Comparison of ENCODE assay signal across 1 cellular context in the genomic region with DNA sequence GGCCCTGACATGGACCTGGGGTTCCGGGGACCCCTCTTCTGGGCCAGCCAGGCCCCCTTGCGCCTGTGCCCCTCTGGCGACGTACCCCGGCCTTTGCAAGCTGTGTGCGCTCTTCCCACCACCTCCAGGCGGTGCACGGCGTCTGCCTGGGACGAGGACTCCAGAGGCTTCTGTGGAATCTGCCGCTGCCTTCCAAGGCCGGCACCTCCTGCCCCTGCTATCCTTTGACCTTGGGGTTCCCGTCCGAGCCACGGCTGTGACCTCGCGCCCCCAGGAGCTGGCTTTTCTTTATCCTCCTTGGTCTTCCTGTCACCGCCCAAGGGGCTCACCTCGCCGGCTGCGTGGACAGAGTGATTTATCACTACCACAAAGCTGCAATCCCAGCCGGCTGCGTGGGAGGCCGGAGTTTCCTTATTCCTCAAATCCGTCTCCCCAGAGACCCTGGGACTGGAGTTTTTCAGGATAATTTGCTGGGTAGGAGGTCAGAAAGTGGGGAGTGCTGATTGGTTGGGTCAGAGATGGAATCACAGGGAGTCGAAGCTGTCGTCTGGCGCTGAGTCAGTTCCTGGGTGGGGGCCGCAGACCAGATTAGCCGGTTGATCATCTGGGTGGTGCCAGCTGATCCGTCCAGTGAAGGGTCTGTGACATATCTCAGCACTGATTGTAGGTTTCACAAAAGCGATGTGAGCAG.
A peak's percentile ranks its signal among the peaks of the same experiment; 100 is the strongest.
TF ChIP-seq lines count a peak whose summit lies in the region.

No MANE protein-coding gene starts in this region.

TF ChIP-seq in HepG2, 621 proteins besides CTCF, POLR2A, EP300 and RAD21 (continued from another document):
- TF ChIP-seq, protein P1, sequence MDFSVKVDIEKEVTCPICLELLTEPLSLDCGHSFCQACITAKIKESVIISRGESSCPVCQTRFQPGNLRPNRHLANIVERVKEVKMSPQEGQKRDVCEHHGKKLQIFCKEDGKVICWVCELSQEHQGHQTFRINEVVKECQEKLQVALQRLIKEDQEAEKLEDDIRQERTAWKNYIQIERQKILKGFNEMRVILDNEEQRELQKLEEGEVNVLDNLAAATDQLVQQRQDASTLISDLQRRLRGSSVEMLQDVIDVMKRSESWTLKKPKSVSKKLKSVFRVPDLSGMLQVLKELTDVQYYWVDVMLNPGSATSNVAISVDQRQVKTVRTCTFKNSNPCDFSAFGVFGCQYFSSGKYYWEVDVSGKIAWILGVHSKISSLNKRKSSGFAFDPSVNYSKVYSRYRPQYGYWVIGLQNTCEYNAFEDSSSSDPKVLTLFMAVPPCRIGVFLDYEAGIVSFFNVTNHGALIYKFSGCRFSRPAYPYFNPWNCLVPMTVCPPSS (IDR thresholded peaks at IDR 0.05) = no peak
- TF ChIP-seq ZNF430 (CRISPR knock-in tag; IDR thresholded peaks at IDR 0.05) (no peak), TAF1 (CRISPR knock-in tag; IDR thresholded peaks at IDR 0.05) (no peak), RFXANK (CRISPR knock-in tag; IDR thresholded peaks at IDR 0.05) (no peak), ZKSCAN5 (CRISPR knock-in tag; IDR thresholded peaks at IDR 0.05) (no peak), FOXJ3 (CRISPR knock-in tag; IDR thresholded peaks at IDR 0.05; ENCODE audit: borderline replicate concordance) (no peak), TOE1 (CRISPR knock-in tag; IDR thresholded peaks at IDR 0.05) (no peak), MEIS2 (CRISPR knock-in tag; IDR thresholded peaks at IDR 0.05) (no peak; the same call in 1 of the 2 replicates), ZNF619 (CRISPR knock-in tag; IDR thresholded peaks at IDR 0.05) (no peak), BRCA1 (CRISPR knock-in tag; IDR thresholded peaks at IDR 0.05) (no peak), CENPX (CRISPR knock-in tag; IDR thresholded peaks at IDR 0.05) (no peak), ZNF383 (CRISPR knock-in tag; IDR thresholded peaks at IDR 0.05; ENCODE audit: borderline replicate concordance) (no peak), ZSCAN21 (CRISPR knock-in tag; IDR thresholded peaks at IDR 0.05; ENCODE audit: borderline replicate concordance) (no peak), REPIN1 (CRISPR knock-in tag; IDR thresholded peaks at IDR 0.05; ENCODE audit: borderline replicate concordance, low read depth) (no peak), RCOR2 (CRISPR knock-in tag; IDR thresholded peaks at IDR 0.05) (no peak), ZBTB20 (CRISPR knock-in tag; IDR thresholded peaks at IDR 0.05; ENCODE audit: borderline replicate concordance, low read depth) (no peak), ZNF782 (CRISPR knock-in tag; IDR thresholded peaks at IDR 0.05; ENCODE audit: borderline replicate concordance) (no peak), RXRA (CRISPR knock-in tag; IDR thresholded peaks at IDR 0.05) (peak; percentile 42; the same call in 1 of the 2 replicates), NR3C1 (CRISPR knock-in tag; IDR thresholded peaks at IDR 0.05) (no peak), ZNF501 (CRISPR knock-in tag; IDR thresholded peaks at IDR 0.05) (peak; percentile 54; the same call in 1 of the 2 replicates), ATRX (CRISPR knock-in tag; IDR thresholded peaks at IDR 0.05; ENCODE audit: borderline replicate concordance) (no peak)
- TF ChIP-seq, protein P2, sequence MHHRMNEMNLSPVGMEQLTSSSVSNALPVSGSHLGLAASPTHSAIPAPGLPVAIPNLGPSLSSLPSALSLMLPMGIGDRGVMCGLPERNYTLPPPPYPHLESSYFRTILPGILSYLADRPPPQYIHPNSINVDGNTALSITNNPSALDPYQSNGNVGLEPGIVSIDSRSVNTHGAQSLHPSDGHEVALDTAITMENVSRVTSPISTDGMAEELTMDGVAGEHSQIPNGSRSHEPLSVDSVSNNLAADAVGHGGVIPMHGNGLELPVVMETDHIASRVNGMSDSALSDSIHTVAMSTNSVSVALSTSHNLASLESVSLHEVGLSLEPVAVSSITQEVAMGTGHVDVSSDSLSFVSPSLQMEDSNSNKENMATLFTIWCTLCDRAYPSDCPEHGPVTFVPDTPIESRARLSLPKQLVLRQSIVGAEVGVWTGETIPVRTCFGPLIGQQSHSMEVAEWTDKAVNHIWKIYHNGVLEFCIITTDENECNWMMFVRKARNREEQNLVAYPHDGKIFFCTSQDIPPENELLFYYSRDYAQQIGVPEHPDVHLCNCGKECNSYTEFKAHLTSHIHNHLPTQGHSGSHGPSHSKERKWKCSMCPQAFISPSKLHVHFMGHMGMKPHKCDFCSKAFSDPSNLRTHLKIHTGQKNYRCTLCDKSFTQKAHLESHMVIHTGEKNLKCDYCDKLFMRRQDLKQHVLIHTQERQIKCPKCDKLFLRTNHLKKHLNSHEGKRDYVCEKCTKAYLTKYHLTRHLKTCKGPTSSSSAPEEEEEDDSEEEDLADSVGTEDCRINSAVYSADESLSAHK (CRISPR knock-in tag; IDR thresholded peaks at IDR 0.05; ENCODE audit: borderline replicate concordance) = no peak
- TF ChIP-seq, protein P3, sequence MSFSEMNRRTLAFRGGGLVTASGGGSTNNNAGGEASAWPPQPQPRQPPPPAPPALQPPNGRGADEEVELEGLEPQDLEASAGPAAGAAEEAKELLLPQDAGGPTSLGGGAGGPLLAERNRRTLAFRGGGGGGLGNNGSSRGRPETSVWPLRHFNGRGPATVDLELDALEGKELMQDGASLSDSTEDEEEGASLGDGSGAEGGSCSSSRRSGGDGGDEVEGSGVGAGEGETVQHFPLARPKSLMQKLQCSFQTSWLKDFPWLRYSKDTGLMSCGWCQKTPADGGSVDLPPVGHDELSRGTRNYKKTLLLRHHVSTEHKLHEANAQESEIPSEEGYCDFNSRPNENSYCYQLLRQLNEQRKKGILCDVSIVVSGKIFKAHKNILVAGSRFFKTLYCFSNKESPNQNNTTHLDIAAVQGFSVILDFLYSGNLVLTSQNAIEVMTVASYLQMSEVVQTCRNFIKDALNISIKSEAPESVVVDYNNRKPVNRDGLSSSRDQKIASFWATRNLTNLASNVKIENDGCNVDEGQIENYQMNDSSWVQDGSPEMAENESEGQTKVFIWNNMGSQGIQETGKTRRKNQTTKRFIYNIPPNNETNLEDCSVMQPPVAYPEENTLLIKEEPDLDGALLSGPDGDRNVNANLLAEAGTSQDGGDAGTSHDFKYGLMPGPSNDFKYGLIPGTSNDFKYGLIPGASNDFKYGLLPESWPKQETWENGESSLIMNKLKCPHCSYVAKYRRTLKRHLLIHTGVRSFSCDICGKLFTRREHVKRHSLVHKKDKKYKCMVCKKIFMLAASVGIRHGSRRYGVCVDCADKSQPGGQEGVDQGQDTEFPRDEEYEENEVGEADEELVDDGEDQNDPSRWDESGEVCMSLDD (CRISPR knock-in tag; IDR thresholded peaks at IDR 0.05; ENCODE audit: borderline replicate concordance) = peak; percentile 97
- TF ChIP-seq, protein P4, sequence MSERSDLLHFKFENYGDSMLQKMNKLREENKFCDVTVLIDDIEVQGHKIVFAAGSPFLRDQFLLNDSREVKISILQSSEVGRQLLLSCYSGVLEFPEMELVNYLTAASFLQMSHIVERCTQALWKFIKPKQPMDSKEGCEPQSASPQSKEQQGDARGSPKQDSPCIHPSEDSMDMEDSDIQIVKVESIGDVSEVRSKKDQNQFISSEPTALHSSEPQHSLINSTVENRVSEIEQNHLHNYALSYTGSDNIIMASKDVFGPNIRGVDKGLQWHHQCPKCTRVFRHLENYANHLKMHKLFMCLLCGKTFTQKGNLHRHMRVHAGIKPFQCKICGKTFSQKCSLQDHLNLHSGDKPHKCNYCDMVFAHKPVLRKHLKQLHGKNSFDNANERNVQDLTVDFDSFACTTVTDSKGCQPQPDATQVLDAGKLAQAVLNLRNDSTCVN (CRISPR knock-in tag; IDR thresholded peaks at IDR 0.05; ENCODE audit: borderline replicate concordance) = no peak
TF ChIP-seq in HepG2: peak in this region for 132.
